ENCODE assay signal across 8 cellular contexts in the genomic region with DNA sequence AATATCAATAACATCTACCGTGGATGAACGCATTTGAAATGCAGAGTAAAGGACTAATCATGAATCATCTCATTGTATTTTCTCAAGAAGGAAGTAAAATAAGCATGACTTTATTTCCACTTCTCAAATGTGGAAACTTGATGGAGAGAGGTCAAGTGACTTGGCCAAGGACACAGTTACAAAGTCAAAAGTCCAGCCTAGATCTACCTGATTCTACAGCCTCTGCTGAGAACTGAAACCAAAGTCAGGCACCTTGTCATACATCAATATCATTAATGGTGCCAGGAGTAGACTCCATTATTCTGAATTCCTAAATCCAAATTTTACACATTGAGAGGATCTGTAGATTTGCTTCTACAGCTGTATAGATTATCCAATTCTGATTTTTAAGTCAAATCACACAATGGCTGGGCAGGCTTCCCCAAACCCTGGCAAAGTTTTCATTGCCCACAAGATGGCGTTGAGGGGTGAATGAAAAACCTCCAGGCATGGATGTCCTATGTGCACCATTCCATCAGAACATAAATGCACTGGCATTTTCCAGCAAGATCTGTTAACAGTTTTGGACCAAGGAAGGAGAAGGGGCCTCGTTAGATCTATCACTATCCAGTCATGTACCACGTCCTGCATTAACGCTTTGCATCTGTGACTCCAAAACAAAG.
DNase-seq lines count a peak whose midpoint lies in the region; ATAC-seq and TF ChIP-seq lines count a peak whose summit lies in the region.

No MANE protein-coding gene starts in this region.

- H3K36me3 Mint-ChIP-seq in mesothelial cell of epicardium = no peaks in the 10 kb centered on the region

- H3K27ac ChIP-seq in DND-41 (ENCODE audit: low read length) = no peak overlapping the region
- H3K27ac ChIP-seq in colonic mucosa = no peak overlapping the region

- no peak overlapping the region for H3K9ac ChIP-seq in DND-41 (ENCODE audit: low read depth, low read length)
- no peak overlapping the region for H3K9ac ChIP-seq in colonic mucosa (ENCODE audit: low read depth in 2 of 2, low read length in 2 of 2)

- H3K79me2 ChIP-seq in DND-41 (ENCODE audit: insufficient read depth, low read length) = no peaks in the 10 kb centered on the region

- no peak for TF ChIP-seq POLR2A in NB4 (IDR thresholded peaks at IDR 0.05; ENCODE audit: extremely low read depth, insufficient read length)
- no peak for TF ChIP-seq POLR2A in GM18505 (IDR thresholded peaks at IDR 0.05; ENCODE audit: borderline replicate concordance, extremely low read depth, insufficient read depth, insufficient read length)

- H3K9me3 Mint-ChIP-seq in mesothelial cell of epicardium = no peaks in the 10 kb centered on the region

- no peak overlapping the region for H3K27ac Mint-ChIP-seq in mesothelial cell of epicardium

- no peaks in the 10 kb centered on the region for H3K27me3 ChIP-seq in DND-41 (ENCODE audit: insufficient read depth, low read length, poor library complexity)
- H3K27me3 ChIP-seq in colonic mucosa = no peaks in the 10 kb centered on the region

- ATAC-seq in DND-41 (ENCODE audit: insufficient read depth, low read depth) (no peak), GM18858 (IDR thresholded peaks at IDR 0.05; ENCODE audit: unreplicated experiment) (no peak), GM18505 (IDR thresholded peaks at IDR 0.05; ENCODE audit: unreplicated experiment) (no peak), GM21526 (IDR thresholded peaks at IDR 0.05; ENCODE audit: low FRiP score, unreplicated experiment) (no peak)

- H4K20me1 ChIP-seq in DND-41 (ENCODE audit: insufficient read depth, low read length) = no peaks in the 10 kb centered on the region

- peaks cover 29% of the 10 kb centered on the region for H3K4me1 Mint-ChIP-seq in mesothelial cell of epicardium

- H3K4me2 ChIP-seq in DND-41 (ENCODE audit: insufficient read depth, low read length) = no peak overlapping the region

- H3K4me1 ChIP-seq in DND-41 (ENCODE audit: insufficient read depth, low read length) (peaks cover 19% of the 10 kb centered on the region), colonic mucosa (no peaks in the 10 kb centered on the region)

- DNase-seq in DND-41 (peak; percentile 16), NB4 (ENCODE audit: low read depth) (peak; percentile 69), colonic mucosa (peak; percentile 41), mesothelial cell of epicardium (ENCODE audit: low spot score in 2 of 2, unreplicated experiment in 2 of 2) (no peak), NCI-H2081 treated with DMSO at 0.1 percent for 48 hours (lab: John Stamatoyannopoulos, UW) (no peak)

- intact Hi-C loops in colonic mucosa (cut with DNase I) = loop anchor here (5.0 kb wide), 2 partner anchors 206 to 426 kb away; no protein-coding TSS in a partner anchor

- no peak overlapping the region for H3K4me3 Mint-ChIP-seq in mesothelial cell of epicardium

- peaks cover 26% of the 10 kb centered on the region for H3K27me3 Mint-ChIP-seq in mesothelial cell of epicardium (ENCODE audit: low read depth)

- no peaks in the 10 kb centered on the region for H3K36me3 ChIP-seq in DND-41 (ENCODE audit: insufficient read depth, low read length)
- H3K36me3 ChIP-seq in colonic mucosa = no peaks in the 10 kb centered on the region

- H2AFZ ChIP-seq in DND-41 (ENCODE audit: low read depth, low read length) = no peak overlapping the region

- H3K4me3 ChIP-seq in DND-41 (ENCODE audit: low read depth in 1 of 2, low read length in 2 of 2) (no peak overlapping the region), NB4 (ENCODE audit: low read depth, low read length) (no peak overlapping the region), colonic mucosa (no peak overlapping the region)

- TF ChIP-seq CTCF in DND-41 (IDR thresholded peaks at IDR 0.05; ENCODE audit: borderline replicate concordance, extremely low read depth, low read length, poor library complexity, severe bottlenecking) (peak; percentile 60), NB4 (IDR thresholded peaks at IDR 0.05; ENCODE audit: low read depth, low read length) (peak; percentile 67), colonic mucosa (IDR thresholded peaks at IDR 0.05) (peak; percentile 39), mesothelial cell of epicardium (IDR thresholded peaks at IDR 0.05; ENCODE audit: unreplicated experiment) (peak; percentile 26)

- H3K9me3 ChIP-seq in DND-41 (ENCODE audit: insufficient read depth, low read length, severe bottlenecking) = no peaks in the 10 kb centered on the region
- H3K9me3 ChIP-seq in colonic mucosa = no peaks in the 10 kb centered on the region

Comparison
In these comparisons a context has a peak if more than half of its experiments do, and no peak if none do; other contexts are left out.
1. DNase-seq: peak in DND-41 (single experiment), NB4 (single experiment) and colonic mucosa (single experiment); none in mesothelial cell of epicardium (0 of 2) and NCI-H2081 treated with DMSO at 0.1 percent for 48 hours (single experiment).
2. Peak in every context shown above with its lines, with median percentiles within 50 percentile points of each other: CTCF ChIP-seq.